ENCODE assay signal across 1 cellular context in the genomic region with DNA sequence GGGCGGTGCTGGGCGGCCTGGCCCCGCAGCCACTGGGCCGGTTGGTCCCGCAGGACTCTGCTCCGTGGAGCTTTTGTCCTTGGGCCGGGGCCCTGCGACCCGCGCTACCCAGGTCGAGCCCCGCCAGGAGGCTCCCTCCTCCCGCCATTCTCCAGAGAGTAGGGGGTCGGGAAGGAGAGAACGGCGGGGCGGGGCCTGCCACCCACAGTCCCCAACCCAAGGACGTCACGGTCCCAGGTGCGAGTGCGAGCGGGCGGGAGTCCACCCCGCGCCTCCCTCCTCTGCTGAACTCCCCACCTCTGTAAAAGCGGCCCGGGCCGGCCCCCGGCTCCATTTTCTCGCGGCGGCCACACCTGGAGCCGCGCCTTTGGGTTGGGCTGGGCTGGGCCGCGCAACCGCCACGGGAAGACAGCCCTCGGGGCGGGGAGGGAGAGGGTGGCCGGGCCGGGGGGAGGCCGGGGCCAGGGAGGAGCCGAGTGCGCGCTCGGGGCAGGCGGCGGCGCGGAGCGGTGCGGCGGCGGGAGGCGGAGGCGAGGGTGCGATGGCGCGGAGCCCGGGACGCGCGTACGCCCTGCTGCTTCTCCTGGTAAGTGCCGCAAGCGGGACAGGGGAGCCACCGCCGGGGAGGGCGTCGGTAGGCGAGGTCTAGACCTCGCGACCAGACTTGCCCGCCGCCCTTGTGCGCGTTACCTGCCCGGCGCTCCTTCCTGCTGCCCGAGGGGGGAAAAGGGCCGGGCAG.
TF ChIP-seq lines count a peak whose summit lies in the region.

A gene (plus strand): TSS at position 467 of the 739 bp plus-strand sequence. CDS start 75 bp downstream, at position 542.

TF ChIP-seq in HepG2, 621 proteins besides CTCF, POLR2A, EP300 and RAD21 (continued from another document and continues in another):
- TF ChIP-seq, protein P1, sequence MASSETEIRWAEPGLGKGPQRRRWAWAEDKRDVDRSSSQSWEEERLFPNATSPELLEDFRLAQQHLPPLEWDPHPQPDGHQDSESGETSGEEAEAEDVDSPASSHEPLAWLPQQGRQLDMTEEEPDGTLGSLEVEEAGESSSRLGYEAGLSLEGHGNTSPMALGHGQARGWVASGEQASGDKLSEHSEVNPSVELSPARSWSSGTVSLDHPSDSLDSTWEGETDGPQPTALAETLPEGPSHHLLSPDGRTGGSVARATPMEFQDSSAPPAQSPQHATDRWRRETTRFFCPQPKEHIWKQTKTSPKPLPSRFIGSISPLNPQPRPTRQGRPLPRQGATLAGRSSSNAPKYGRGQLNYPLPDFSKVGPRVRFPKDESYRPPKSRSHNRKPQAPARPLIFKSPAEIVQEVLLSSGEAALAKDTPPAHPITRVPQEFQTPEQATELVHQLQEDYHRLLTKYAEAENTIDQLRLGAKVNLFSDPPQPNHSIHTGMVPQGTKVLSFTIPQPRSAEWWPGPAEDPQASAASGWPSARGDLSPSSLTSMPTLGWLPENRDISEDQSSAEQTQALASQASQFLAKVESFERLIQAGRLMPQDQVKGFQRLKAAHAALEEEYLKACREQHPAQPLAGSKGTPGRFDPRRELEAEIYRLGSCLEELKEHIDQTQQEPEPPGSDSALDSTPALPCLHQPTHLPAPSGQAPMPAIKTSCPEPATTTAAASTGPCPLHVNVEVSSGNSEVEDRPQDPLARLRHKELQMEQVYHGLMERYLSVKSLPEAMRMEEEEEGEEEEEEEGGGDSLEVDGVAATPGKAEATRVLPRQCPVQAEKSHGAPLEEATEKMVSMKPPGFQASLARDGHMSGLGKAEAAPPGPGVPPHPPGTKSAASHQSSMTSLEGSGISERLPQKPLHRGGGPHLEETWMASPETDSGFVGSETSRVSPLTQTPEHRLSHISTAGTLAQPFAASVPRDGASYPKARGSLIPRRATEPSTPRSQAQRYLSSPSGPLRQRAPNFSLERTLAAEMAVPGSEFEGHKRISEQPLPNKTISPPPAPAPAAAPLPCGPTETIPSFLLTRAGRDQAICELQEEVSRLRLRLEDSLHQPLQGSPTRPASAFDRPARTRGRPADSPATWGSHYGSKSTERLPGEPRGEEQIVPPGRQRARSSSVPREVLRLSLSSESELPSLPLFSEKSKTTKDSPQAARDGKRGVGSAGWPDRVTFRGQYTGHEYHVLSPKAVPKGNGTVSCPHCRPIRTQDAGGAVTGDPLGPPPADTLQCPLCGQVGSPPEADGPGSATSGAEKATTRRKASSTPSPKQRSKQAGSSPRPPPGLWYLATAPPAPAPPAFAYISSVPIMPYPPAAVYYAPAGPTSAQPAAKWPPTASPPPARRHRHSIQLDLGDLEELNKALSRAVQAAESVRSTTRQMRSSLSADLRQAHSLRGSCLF (CRISPR knock-in tag; IDR thresholded peaks at IDR 0.05; ENCODE audit: borderline replicate concordance) = no peak
- TF ChIP-seq HDAC2 (CRISPR knock-in tag; IDR thresholded peaks at IDR 0.05) (0 out of 2 replicates have a peak, but pooled peaks have one; percentile 19), RARA (CRISPR knock-in tag; IDR thresholded peaks at IDR 0.05) (peak; percentile 7; the same call in 1 of the 2 replicates), MTF1 (CRISPR knock-in tag; IDR thresholded peaks at IDR 0.05) (peak; percentile 62; the same call in 1 of the 2 replicates), KDM6A (CRISPR knock-in tag; IDR thresholded peaks at IDR 0.05; ENCODE audit: low read depth) (no peak), NCOA2 (CRISPR knock-in tag; IDR thresholded peaks at IDR 0.05) (no peak), KLF15 (CRISPR knock-in tag; IDR thresholded peaks at IDR 0.05; ENCODE audit: borderline replicate concordance) (0 out of 2 replicates have a peak, but pooled peaks have one; percentile 40), ATF7-NPFF (CRISPR knock-in tag; IDR thresholded peaks at IDR 0.05; ENCODE audit: low read depth) (0 out of 2 replicates have a peak, but pooled peaks have one; percentile 18), ZNF703 (CRISPR knock-in tag; IDR thresholded peaks at IDR 0.05; ENCODE audit: borderline replicate concordance) (0 out of 2 replicates have a peak, but pooled peaks have one; percentile 44), ZNF160 (CRISPR knock-in tag; IDR thresholded peaks at IDR 0.05) (0 out of 2 replicates have a peak, but pooled peaks have one; percentile 52), HNRNPLL (IDR thresholded peaks at IDR 0.05; ENCODE audit: low read depth, low read length, poor library complexity, severe bottlenecking) (peak; percentile 61), ZNF652 (CRISPR knock-in tag; IDR thresholded peaks at IDR 0.05; ENCODE audit: borderline replicate concordance, low read depth) (no peak), ZNF891 (CRISPR knock-in tag; IDR thresholded peaks at IDR 0.05) (0 out of 2 replicates have a peak, but pooled peaks have one; percentile 10), MTA1 (CRISPR knock-in tag; IDR thresholded peaks at IDR 0.05; ENCODE audit: borderline replicate concordance) (no peak), BRCA1 (CRISPR knock-in tag; IDR thresholded peaks at IDR 0.05) (no peak), SOX13 (IDR thresholded peaks at IDR 0.05) (no peak), SOX13 (CRISPR knock-in tag; conservative IDR thresholded peaks at IDR 0.05 in 1 of 2, IDR thresholded peaks at IDR 0.05 in 1 of 2) (peak in 1 of 2 experiments; percentile 16; a peak in 2 of 4 replicates), ZFP1 (CRISPR knock-in tag; IDR thresholded peaks at IDR 0.05) (no peak), ZNF331 (CRISPR knock-in tag; IDR thresholded peaks at IDR 0.05) (peak; percentile 34; the same call in 1 of the 2 replicates), REPIN1 (CRISPR knock-in tag; IDR thresholded peaks at IDR 0.05; ENCODE audit: borderline replicate concordance, low read depth) (peak; percentile 79), ZNF20 (CRISPR knock-in tag; IDR thresholded peaks at IDR 0.05) (0 out of 2 replicates have a peak, but pooled peaks have one; percentile 48), ZNF773 (CRISPR knock-in tag; IDR thresholded peaks at IDR 0.05; ENCODE audit: borderline replicate concordance) (no peak; the same call in 1 of the 2 replicates), KAT2B (IDR thresholded peaks at IDR 0.05; ENCODE audit: borderline replicate concordance, low read depth, low read length) (no peak), KMT2A (CRISPR knock-in tag; IDR thresholded peaks at IDR 0.05) (peak; percentile 20; the same call in 1 of the 2 replicates), ZNF616 (CRISPR knock-in tag; IDR thresholded peaks at IDR 0.05; ENCODE audit: low read depth) (0 out of 2 replicates have a peak, but pooled peaks have one; percentile 39), SALL2 (CRISPR knock-in tag; IDR thresholded peaks at IDR 0.05) (peak; percentile 27; the same call in 1 of the 2 replicates), ZNF335 (CRISPR knock-in tag; IDR thresholded peaks at IDR 0.05) (no peak)
- TF ChIP-seq, protein P2, sequence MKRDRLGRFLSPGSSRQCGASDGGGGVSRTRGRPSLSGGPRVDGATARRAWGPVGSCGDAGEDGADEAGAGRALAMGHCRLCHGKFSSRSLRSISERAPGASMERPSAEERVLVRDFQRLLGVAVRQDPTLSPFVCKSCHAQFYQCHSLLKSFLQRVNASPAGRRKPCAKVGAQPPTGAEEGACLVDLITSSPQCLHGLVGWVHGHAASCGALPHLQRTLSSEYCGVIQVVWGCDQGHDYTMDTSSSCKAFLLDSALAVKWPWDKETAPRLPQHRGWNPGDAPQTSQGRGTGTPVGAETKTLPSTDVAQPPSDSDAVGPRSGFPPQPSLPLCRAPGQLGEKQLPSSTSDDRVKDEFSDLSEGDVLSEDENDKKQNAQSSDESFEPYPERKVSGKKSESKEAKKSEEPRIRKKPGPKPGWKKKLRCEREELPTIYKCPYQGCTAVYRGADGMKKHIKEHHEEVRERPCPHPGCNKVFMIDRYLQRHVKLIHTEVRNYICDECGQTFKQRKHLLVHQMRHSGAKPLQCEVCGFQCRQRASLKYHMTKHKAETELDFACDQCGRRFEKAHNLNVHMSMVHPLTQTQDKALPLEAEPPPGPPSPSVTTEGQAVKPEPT (CRISPR knock-in tag; IDR thresholded peaks at IDR 0.05; ENCODE audit: low read depth) = no peak
- TF ChIP-seq, protein P3, sequence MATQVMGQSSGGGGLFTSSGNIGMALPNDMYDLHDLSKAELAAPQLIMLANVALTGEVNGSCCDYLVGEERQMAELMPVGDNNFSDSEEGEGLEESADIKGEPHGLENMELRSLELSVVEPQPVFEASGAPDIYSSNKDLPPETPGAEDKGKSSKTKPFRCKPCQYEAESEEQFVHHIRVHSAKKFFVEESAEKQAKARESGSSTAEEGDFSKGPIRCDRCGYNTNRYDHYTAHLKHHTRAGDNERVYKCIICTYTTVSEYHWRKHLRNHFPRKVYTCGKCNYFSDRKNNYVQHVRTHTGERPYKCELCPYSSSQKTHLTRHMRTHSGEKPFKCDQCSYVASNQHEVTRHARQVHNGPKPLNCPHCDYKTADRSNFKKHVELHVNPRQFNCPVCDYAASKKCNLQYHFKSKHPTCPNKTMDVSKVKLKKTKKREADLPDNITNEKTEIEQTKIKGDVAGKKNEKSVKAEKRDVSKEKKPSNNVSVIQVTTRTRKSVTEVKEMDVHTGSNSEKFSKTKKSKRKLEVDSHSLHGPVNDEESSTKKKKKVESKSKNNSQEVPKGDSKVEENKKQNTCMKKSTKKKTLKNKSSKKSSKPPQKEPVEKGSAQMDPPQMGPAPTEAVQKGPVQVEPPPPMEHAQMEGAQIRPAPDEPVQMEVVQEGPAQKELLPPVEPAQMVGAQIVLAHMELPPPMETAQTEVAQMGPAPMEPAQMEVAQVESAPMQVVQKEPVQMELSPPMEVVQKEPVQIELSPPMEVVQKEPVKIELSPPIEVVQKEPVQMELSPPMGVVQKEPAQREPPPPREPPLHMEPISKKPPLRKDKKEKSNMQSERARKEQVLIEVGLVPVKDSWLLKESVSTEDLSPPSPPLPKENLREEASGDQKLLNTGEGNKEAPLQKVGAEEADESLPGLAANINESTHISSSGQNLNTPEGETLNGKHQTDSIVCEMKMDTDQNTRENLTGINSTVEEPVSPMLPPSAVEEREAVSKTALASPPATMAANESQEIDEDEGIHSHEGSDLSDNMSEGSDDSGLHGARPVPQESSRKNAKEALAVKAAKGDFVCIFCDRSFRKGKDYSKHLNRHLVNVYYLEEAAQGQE (IDR thresholded peaks at IDR 0.05; ENCODE audit: borderline replicate concordance in 1 of 2, low read depth in 1 of 2, low read length in 2 of 2) = no peak; a peak in 1 of 4 replicates
- TF ChIP-seq, protein P4, sequence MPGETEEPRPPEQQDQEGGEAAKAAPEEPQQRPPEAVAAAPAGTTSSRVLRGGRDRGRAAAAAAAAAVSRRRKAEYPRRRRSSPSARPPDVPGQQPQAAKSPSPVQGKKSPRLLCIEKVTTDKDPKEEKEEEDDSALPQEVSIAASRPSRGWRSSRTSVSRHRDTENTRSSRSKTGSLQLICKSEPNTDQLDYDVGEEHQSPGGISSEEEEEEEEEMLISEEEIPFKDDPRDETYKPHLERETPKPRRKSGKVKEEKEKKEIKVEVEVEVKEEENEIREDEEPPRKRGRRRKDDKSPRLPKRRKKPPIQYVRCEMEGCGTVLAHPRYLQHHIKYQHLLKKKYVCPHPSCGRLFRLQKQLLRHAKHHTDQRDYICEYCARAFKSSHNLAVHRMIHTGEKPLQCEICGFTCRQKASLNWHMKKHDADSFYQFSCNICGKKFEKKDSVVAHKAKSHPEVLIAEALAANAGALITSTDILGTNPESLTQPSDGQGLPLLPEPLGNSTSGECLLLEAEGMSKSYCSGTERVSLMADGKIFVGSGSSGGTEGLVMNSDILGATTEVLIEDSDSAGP (CRISPR knock-in tag; IDR thresholded peaks at IDR 0.05; ENCODE audit: borderline replicate concordance) = peak; percentile 75
- TF ChIP-seq, protein P5, sequence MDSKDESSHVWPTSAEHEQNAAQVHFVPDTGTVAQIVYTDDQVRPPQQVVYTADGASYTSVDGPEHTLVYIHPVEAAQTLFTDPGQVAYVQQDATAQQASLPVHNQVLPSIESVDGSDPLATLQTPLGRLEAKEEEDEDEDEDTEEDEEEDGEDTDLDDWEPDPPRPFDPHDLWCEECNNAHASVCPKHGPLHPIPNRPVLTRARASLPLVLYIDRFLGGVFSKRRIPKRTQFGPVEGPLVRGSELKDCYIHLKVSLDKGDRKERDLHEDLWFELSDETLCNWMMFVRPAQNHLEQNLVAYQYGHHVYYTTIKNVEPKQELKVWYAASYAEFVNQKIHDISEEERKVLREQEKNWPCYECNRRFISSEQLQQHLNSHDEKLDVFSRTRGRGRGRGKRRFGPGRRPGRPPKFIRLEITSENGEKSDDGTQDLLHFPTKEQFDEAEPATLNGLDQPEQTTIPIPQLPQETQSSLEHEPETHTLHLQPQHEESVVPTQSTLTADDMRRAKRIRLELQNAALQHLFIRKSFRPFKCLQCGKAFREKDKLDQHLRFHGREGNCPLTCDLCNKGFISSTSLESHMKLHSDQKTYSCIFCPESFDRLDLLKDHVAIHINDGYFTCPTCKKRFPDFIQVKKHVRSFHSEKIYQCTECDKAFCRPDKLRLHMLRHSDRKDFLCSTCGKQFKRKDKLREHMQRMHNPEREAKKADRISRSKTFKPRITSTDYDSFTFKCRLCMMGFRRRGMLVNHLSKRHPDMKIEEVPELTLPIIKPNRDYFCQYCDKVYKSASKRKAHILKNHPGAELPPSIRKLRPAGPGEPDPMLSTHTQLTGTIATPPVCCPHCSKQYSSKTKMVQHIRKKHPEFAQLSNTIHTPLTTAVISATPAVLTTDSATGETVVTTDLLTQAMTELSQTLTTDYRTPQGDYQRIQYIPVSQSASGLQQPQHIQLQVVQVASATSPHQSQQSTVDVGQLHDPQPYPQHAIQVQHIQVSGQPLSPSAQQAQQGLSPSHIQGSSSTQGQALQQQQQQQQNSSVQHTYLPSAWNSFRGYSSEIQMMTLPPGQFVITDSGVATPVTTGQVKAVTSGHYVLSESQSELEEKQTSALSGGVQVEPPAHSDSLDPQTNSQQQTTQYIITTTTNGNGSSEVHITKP (CRISPR knock-in tag; IDR thresholded peaks at IDR 0.05; ENCODE audit: low read depth) = 0 out of 2 replicates have a peak, but pooled peaks have one; percentile 19
- TF ChIP-seq, protein P6, sequence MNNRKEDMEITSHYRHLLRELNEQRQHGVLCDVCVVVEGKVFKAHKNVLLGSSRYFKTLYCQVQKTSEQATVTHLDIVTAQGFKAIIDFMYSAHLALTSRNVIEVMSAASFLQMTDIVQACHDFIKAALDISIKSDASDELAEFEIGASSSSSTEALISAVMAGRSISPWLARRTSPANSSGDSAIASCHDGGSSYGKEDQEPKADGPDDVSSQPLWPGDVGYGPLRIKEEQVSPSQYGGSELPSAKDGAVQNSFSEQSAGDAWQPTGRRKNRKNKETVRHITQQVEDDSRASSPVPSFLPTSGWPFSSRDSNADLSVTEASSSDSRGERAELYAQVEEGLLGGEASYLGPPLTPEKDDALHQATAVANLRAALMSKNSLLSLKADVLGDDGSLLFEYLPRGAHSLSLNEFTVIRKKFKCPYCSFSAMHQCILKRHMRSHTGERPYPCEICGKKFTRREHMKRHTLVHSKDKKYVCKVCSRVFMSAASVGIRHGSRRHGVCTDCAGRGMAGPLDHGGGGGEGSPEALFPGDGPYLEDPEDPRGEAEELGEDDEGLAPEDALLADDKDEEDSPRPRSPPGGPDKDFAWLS (CRISPR knock-in tag; IDR thresholded peaks at IDR 0.05; ENCODE audit: borderline replicate concordance) = no peak
- TF ChIP-seq, protein P7, sequence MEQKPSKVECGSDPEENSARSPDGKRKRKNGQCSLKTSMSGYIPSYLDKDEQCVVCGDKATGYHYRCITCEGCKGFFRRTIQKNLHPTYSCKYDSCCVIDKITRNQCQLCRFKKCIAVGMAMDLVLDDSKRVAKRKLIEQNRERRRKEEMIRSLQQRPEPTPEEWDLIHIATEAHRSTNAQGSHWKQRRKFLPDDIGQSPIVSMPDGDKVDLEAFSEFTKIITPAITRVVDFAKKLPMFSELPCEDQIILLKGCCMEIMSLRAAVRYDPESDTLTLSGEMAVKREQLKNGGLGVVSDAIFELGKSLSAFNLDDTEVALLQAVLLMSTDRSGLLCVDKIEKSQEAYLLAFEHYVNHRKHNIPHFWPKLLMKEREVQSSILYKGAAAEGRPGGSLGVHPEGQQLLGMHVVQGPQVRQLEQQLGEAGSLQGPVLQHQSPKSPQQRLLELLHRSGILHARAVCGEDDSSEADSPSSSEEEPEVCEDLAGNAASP (CRISPR knock-in tag; IDR thresholded peaks at IDR 0.05; ENCODE audit: borderline replicate concordance) = 0 out of 2 replicates have a peak, but pooled peaks have one; percentile 24
